8 cellular contexts compared by ENCODE assay signal in genomic region chr1:227729881-227730629, GRCh38. TPM values are rescaled to one million over a fixed set of nuclear protein-coding genes. Genes with fewer than 3 reads are reported as not detected.
DNase-seq lines count a peak whose midpoint lies in the region; ATAC-seq and TF ChIP-seq lines count a peak whose summit lies in the region.

No MANE protein-coding gene starts in this region.

- peaks cover 24% of the 10 kb centered on the region for H3K4me1 Mint-ChIP-seq in activated naive CD8-positive, alpha-beta T cell (ENCODE audit: low read depth)

- WGBS in heart left ventricle, 4 donors = 32 to 38% (median 35%) methylated on average over 12 to 13 of the region's 13 CpGs

- H3K27me3 ChIP-seq in DOHH2 (ENCODE audit: control insufficient read depth, low read length) (no peaks in the 10 kb centered on the region), HCT116 (ENCODE audit: insufficient read depth, low read length) (no peaks in the 10 kb centered on the region), OCI-LY1 (ENCODE audit: insufficient read depth, low read length) (no peaks in the 10 kb centered on the region), heart left ventricle (no peaks in the 10 kb centered on the region)

- no peak for TF ChIP-seq RAD21 in HCT116 (IDR thresholded peaks at IDR 0.05; ENCODE audit: low read depth)

- H3K4me2 ChIP-seq in DOHH2 (ENCODE audit: low read length) = no peak overlapping the region
- H3K4me2 ChIP-seq in HCT116 (ENCODE audit: low read length) = peak overlapping the region; percentile 78; the same call in 1 of the 2 replicates
- no peak overlapping the region; the same call in 1 of the 2 replicates for H3K4me2 ChIP-seq in OCI-LY1 (ENCODE audit: low read length)

- H4K20me1 ChIP-seq in DOHH2 (ENCODE audit: control insufficient read depth, insufficient read depth, low read depth, low read length) (peaks cover 3% of the 10 kb centered on the region; the same call in 1 of the 2 replicates), HCT116 (ENCODE audit: insufficient read depth) (no peaks in the 10 kb centered on the region), OCI-LY1 (ENCODE audit: insufficient read depth, low read length) (no peaks in the 10 kb centered on the region)

- H3K36me3 ChIP-seq in DOHH2 (ENCODE audit: control insufficient read depth, low read length) (peaks cover 39% of the 10 kb centered on the region), HCT116 (ENCODE audit: control insufficient read depth in 1 of 2, insufficient read depth in 2 of 2, low read length in 2 of 2) (peaks cover 3 to 16% of the 10 kb centered on the region in 2 experiments; a peak in 3 of 4 replicates), OCI-LY1 (ENCODE audit: insufficient read depth, low read length) (peaks cover 30% of the 10 kb centered on the region; the same call in 1 of the 2 replicates), heart left ventricle (peaks cover 0 to 27% (median 23%) of the 10 kb centered on the region in 9 donors)

- H2AFZ ChIP-seq in HCT116 (ENCODE audit: low read depth, low read length, poor library complexity, severe bottlenecking) = no peak overlapping the region
- H2AFZ ChIP-seq in OCI-LY1 (ENCODE audit: low read length) = no peak overlapping the region

- no peaks in the 10 kb centered on the region for H3K36me3 Mint-ChIP-seq in activated naive CD8-positive, alpha-beta T cell

- POLR2A ChIA-PET in HCT116 (lab: Charles Lee) = no interaction called here

- intact Hi-C loops in HCT116 (cut with micrococcal nuclease) = loop anchor here (5.0 kb wide), 2 partner anchors 168 to 248 kb away; partner anchors contain the start of gene ZNF678
- intact Hi-C loops in heart left ventricle (cut with DNase I) = loop anchor here in 8 of 10 donors (5.0 to 10.0 kb wide), 4 partner anchors 165 to 188 kb away; partner anchors contain the start of gene ZNF678 (in 7 of the 8)

- H3K79me2 ChIP-seq in DOHH2 (ENCODE audit: control insufficient read depth, low read length) = peaks cover 28% of the 10 kb centered on the region
- H3K79me2 ChIP-seq in HCT116 (ENCODE audit: insufficient read depth, low read length) = peaks cover 28% of the 10 kb centered on the region
- peaks cover 7% of the 10 kb centered on the region; the same call in 1 of the 2 replicates for H3K79me2 ChIP-seq in OCI-LY1 (ENCODE audit: insufficient read depth, low read length)

- peak overlapping the region; percentile 8 for H3K27ac Mint-ChIP-seq in activated naive CD8-positive, alpha-beta T cell

- peak overlapping the region; percentile 51 for H3K4me3 Mint-ChIP-seq in activated naive CD8-positive, alpha-beta T cell

- TF ChIP-seq POLR2A in HCT116 (IDR thresholded peaks at IDR 0.05; ENCODE audit: borderline replicate concordance, extremely low read depth, insufficient read depth, insufficient read length) (peak; percentile 33), heart left ventricle (IDR thresholded peaks at IDR 0.05) (no peak)

- RAD21 ChIA-PET in HCT116 (lab: Charles Lee; ENCODE audit: low non-redundant PET in 1 of 2, low total read pairs in 2 of 2, uncharacterized antibody in 2 of 2, unreplicated experiment in 2 of 2) = no interaction called here

- H3K4me1 ChIP-seq in DOHH2 (ENCODE audit: control insufficient read depth, low read length) (peaks cover 17% of the 10 kb centered on the region), HCT116 (ENCODE audit: control insufficient read depth in 1 of 2, insufficient read depth in 2 of 2, low read length in 2 of 2) (peaks cover 11 to 42% of the 10 kb centered on the region in 2 experiments), OCI-LY1 (ENCODE audit: insufficient read depth, low read length, severe bottlenecking) (peaks cover 32% of the 10 kb centered on the region), heart left ventricle (peaks cover 0 to 47% (median 32%) of the 10 kb centered on the region in 12 donors)

- H3K9me2 ChIP-seq in DOHH2 (replicated peaks; ENCODE audit: control insufficient read depth, low read length) = no peaks in the 10 kb centered on the region
- H3K9me2 ChIP-seq in HCT116 (ENCODE audit: insufficient read depth) = no peaks in the 10 kb centered on the region
- no peaks in the 10 kb centered on the region for H3K9me2 ChIP-seq in OCI-LY1 (ENCODE audit: low read depth, low read length)

- no peaks in the 10 kb centered on the region for H3K9me3 Mint-ChIP-seq in activated naive CD8-positive, alpha-beta T cell (ENCODE audit: low read depth)

- peaks cover 3% of the 10 kb centered on the region for H3F3A ChIP-seq in DOHH2 (ENCODE audit: control insufficient read depth, insufficient read depth)
- H3F3A ChIP-seq in OCI-LY1 (ENCODE audit: insufficient read depth, low read length) = no peaks in the 10 kb centered on the region

- TF ChIP-seq CTCF in DOHH2 (IDR thresholded peaks at IDR 0.05; ENCODE audit: low read depth, low read length, poor library complexity, severe bottlenecking) = peak; percentile 80
- TF ChIP-seq CTCF in HCT116 (IDR thresholded peaks at IDR 0.05 in 2 of 3, conservative IDR thresholded peaks at IDR 0.05 in 1 of 3; ENCODE audit: borderline replicate concordance in 1 of 3, insufficient read depth in 1 of 3, low read depth in 2 of 3, low read length in 2 of 3) = peak in 2 of 3 experiments; percentile 77 to 83; a peak in 4 of 6 replicates
- TF ChIP-seq CTCF in OCI-LY1 (IDR thresholded peaks at IDR 0.05; ENCODE audit: low read length) = peak; percentile 77
- peak; percentile 38 to 76 (median 66) for TF ChIP-seq CTCF in heart left ventricle (IDR thresholded peaks at IDR 0.05)

- ATAC-seq in HCT116 = peak; percentile 35
- peak; percentile 2 to 28 (median 10) for ATAC-seq in heart left ventricle
- ATAC-seq in GM18867 (IDR thresholded peaks at IDR 0.05; ENCODE audit: unreplicated experiment) = no peak
- ATAC-seq in HG02642 (IDR thresholded peaks at IDR 0.05; ENCODE audit: poor library complexity, unreplicated experiment) = no peak

- no peak overlapping the region for H3K27ac ChIP-seq in DOHH2 (ENCODE audit: low read depth, low read length)
- H3K27ac ChIP-seq in HCT116 (ENCODE audit: low read depth, low read length) = peak overlapping the region; percentile 15; the same call in 1 of the 2 replicates
- H3K27ac ChIP-seq in OCI-LY1 (ENCODE audit: low read depth, low read length, poor library complexity, severe bottlenecking) = peak overlapping the region; percentile 25
- H3K27ac ChIP-seq in heart left ventricle = peak overlapping the region in 6 of 12 donors; percentile 39 to 89 (median 59)

- DNase-seq in HCT116 (ENCODE audit: low read depth, low spot score) = peak; percentile 27
- DNase-seq in heart left ventricle = peak in 2 of 5 donors; percentile 23 to 31
- DNase-seq in pulmonary artery endothelial cell (ENCODE audit: low read depth, low spot score) = peak; percentile 13

- H3K4me3 ChIP-seq in DOHH2 (ENCODE audit: low read length) = no peak overlapping the region
- H3K4me3 ChIP-seq in HCT116 (replicated peaks in 1 of 2; ENCODE audit: low read depth in 1 of 2, low read length in 2 of 2) = no peak overlapping the region
- H3K4me3 ChIP-seq in OCI-LY1 (ENCODE audit: low read depth, low read length, poor library complexity, severe bottlenecking) = no peak overlapping the region
- H3K4me3 ChIP-seq in heart left ventricle = peak overlapping the region in 5 of 12 donors; percentile 16 to 71 (median 61)

- H3K27me3 Mint-ChIP-seq in activated naive CD8-positive, alpha-beta T cell = no peaks in the 10 kb centered on the region

- H3K9ac ChIP-seq in HCT116 (ENCODE audit: low read length) (no peak overlapping the region), OCI-LY1 (ENCODE audit: low read length) (no peak overlapping the region)

- CTCF ChIA-PET in HCT116 (lab: Charles Lee) = interaction anchor here (1.3 kb wide), 1 partner anchor 248 kb away, joined by 4 read pairs; no protein-coding TSS in a partner anchor

- no TSS peak for BruUV-seq in HCT116 (replicated peaks; lab: Mats Ljungman, UMichigan)

- H3K9me3 ChIP-seq in DOHH2 (ENCODE audit: control insufficient read depth, insufficient read depth, low read length) (no peaks in the 10 kb centered on the region), HCT116 (ENCODE audit: control insufficient read depth in 1 of 2, insufficient read depth in 1 of 2, low read depth in 1 of 2, low read length in 2 of 2) (no peaks in the 10 kb centered on the region), OCI-LY1 (ENCODE audit: low read length) (no peaks in the 10 kb centered on the region), heart left ventricle (no peaks in the 10 kb centered on the region)

TF ChIP-seq in HCT116, 20 proteins besides CTCF, POLR2A, EP300 and RAD21:
- TF ChIP-seq POLR2AphosphoS5 (IDR thresholded peaks at IDR 0.05; ENCODE audit: low read depth, low read length) (peak; percentile 6; the same call in 1 of the 2 replicates), SP1 (IDR thresholded peaks at IDR 0.05; ENCODE audit: low read depth) (no peak)

RNA-seq across cellular contexts. Expression of gene JMJD4, which starts 5.0 kb away (rescaled TPM):
- total RNA-seq in HCT116 (2021; ENCODE audit: unreplicated experiment) (14.3 TPM), heart left ventricle (10 to 100 TPM in 7 of 9 donors, 1 to 10 TPM in 2; 7.8 to 14.1 (median 11.5) TPM), pulmonary artery endothelial cell (29.4 and 35.5 TPM in 2 replicates)
- 10.8 and 11.1 TPM in 2 replicates for polyA plus RNA-seq in HCT116 (2012)
- polyA plus RNA-seq in heart left ventricle = 10 to 100 TPM in 1 of 2 donors, 1 to 10 TPM in 1; 7.9 to 12.6 TPM

RNA-seq across cellular contexts. Expression of gene SNAP47, which starts 5.2 kb away (rescaled TPM):
- total RNA-seq in HCT116 (2021; ENCODE audit: unreplicated experiment) (37.9 TPM), heart left ventricle (100 to 1,000 TPM in 1 of 9 donors, 10 to 100 TPM in 8; 24.7 to 106 (median 37.9) TPM), pulmonary artery endothelial cell (46.5 and 49.6 TPM in 2 replicates)
- 30.3 and 31.9 TPM in 2 replicates for polyA plus RNA-seq in HCT116 (2012)
- 10 to 100 TPM; 22.1 to 32.5 TPM for polyA plus RNA-seq in heart left ventricle

Comparison
In these comparisons a context has a peak if more than half of its experiments do, and no peak if none do; other contexts are left out.
1. ATAC-seq: peak in HCT116 (single experiment) and heart left ventricle (4 of 4); none in GM18867 (single experiment) and HG02642 (single experiment).
2. Peak in every context shown above with its lines, with median percentiles within 50 percentile points of each other: CTCF ChIP-seq.